8 cellular contexts compared by ENCODE assay signal in the genomic region with DNA sequence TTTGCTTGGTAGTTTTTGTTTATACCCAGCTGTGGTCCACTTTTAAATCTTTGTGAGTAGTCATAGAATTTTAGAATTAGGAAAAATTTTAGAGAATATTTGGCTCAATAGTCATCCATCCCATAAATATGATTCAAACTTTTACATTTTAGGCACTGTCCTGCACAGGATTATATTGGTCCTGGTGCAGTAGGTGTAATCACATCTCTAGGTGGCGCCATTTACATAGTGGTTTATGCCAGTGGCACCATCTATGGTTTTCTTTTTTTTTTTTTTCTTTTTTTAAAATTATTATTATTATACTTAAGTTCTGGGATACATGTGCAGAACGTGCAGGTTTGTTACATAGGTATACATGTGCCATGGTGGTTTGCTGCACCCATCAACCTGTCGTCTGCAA.
DNase-seq lines count a peak whose midpoint lies in the region; ATAC-seq, FAIRE-seq and TF ChIP-seq lines count a peak whose summit lies in the region.

No MANE protein-coding gene starts in this region.

- ATAC-seq in GM21786 (IDR thresholded peaks at IDR 0.05; ENCODE audit: unreplicated experiment), result peak; percentile 64
- ATAC-seq in HG03045 (IDR thresholded peaks at IDR 0.05; ENCODE audit: unreplicated experiment), result no peak
- ATAC-seq in HG02970 (IDR thresholded peaks at IDR 0.05; ENCODE audit: low FRiP score, unreplicated experiment), result no peak

- H3K27ac ChIP-seq in prostate gland, result no peak overlapping the region

- intact Hi-C loops in prostate gland (cut with DNase I), result loop anchor here (5.0 to 10.0 kb wide), 2 partner anchors 206 to 354 kb away; no protein-coding TSS in a partner anchor
- intact Hi-C loops in posterior cingulate gyrus (cut with DNase I), result no loop called here

- peak in 3 of 4 experiments; percentile 11 to 38 (median 35) for TF ChIP-seq CTCF in prostate gland (IDR thresholded peaks at IDR 0.05)

- WGBS in prostate gland, result 50% methylated on average over 3 of the region's 3 CpGs

- H3K4me3 ChIP-seq in prostate gland, result no peak overlapping the region

- TF ChIP-seq POLR2A in prostate gland (IDR thresholded peaks at IDR 0.05), result no peak

- no peaks in the 10 kb centered on the region for H3K9me3 ChIP-seq in prostate gland

- H3K27me3 ChIP-seq in prostate gland (replicated peaks; ENCODE audit: insufficient read depth), result no peaks in the 10 kb centered on the region

- no peaks in the 10 kb centered on the region for H3K36me3 ChIP-seq in prostate gland

- DNase-seq in ELR (ENCODE audit: low read depth) (peak; percentile 82), NCI-H146 (lab: John Stamatoyannopoulos, UW) (peak; percentile 43), prostate gland (ENCODE audit: low spot score) (peak; percentile 47), posterior cingulate gyrus (no peak)

- peak; percentile 59 for FAIRE-seq in endometrium (lab: Jason Lieb, UNC)

- H3K4me1 ChIP-seq in prostate gland (replicated peaks), result no peaks in the 10 kb centered on the region

Comparison
In these comparisons a context has a peak if more than half of its experiments do, and no peak if none do; other contexts are left out.
1. DNase-seq: peak in ELR (single experiment), NCI-H146 (single experiment) and prostate gland (single experiment); none in posterior cingulate gyrus (0 of 10).